1 cellular context compared by ENCODE assay signal in genomic region chr6:23584134-23584763, GRCh38.
TF ChIP-seq lines count a peak whose summit lies in the region.

No MANE protein-coding gene starts in this region.

TF ChIP-seq in HepG2, 621 proteins besides CTCF, POLR2A, EP300 and RAD21 (continued from another document and continues in another):
- TF ChIP-seq, protein P1, sequence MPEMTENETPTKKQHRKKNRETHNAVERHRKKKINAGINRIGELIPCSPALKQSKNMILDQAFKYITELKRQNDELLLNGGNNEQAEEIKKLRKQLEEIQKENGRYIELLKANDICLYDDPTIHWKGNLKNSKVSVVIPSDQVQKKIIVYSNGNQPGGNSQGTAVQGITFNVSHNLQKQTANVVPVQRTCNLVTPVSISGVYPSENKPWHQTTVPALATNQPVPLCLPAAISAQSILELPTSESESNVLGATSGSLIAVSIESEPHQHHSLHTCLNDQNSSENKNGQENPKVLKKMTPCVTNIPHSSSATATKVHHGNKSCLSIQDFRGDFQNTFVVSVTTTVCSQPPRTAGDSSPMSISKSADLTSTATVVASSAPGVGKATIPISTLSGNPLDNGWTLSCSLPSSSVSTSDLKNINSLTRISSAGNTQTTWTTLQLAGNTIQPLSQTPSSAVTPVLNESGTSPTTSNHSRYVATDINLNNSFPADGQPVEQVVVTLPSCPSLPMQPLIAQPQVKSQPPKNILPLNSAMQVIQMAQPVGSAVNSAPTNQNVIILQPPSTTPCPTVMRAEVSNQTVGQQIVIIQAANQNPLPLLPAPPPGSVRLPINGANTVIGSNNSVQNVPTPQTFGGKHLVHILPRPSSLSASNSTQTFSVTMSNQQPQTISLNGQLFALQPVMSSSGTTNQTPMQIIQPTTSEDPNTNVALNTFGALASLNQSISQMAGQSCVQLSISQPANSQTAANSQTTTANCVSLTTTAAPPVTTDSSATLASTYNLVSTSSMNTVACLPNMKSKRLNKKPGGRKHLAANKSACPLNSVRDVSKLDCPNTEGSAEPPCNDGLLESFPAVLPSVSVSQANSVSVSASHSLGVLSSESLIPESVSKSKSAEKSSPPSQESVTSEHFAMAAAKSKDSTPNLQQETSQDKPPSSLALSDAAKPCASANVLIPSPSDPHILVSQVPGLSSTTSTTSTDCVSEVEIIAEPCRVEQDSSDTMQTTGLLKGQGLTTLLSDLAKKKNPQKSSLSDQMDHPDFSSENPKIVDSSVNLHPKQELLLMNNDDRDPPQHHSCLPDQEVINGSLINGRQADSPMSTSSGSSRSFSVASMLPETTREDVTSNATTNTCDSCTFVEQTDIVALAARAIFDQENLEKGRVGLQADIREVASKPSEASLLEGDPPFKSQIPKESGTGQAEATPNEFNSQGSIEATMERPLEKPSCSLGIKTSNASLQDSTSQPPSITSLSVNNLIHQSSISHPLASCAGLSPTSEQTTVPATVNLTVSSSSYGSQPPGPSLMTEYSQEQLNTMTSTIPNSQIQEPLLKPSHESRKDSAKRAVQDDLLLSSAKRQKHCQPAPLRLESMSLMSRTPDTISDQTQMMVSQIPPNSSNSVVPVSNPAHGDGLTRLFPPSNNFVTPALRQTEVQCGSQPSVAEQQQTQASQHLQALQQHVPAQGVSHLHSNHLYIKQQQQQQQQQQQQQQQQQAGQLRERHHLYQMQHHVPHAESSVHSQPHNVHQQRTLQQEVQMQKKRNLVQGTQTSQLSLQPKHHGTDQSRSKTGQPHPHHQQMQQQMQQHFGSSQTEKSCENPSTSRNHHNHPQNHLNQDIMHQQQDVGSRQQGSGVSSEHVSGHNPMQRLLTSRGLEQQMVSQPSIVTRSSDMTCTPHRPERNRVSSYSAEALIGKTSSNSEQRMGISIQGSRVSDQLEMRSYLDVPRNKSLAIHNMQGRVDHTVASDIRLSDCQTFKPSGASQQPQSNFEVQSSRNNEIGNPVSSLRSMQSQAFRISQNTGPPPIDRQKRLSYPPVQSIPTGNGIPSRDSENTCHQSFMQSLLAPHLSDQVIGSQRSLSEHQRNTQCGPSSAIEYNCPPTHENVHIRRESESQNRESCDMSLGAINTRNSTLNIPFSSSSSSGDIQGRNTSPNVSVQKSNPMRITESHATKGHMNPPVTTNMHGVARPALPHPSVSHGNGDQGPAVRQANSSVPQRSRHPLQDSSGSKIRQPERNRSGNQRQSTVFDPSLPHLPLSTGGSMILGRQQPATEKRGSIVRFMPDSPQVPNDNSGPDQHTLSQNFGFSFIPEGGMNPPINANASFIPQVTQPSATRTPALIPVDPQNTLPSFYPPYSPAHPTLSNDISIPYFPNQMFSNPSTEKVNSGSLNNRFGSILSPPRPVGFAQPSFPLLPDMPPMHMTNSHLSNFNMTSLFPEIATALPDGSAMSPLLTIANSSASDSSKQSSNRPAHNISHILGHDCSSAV (CRISPR knock-in tag; IDR thresholded peaks at IDR 0.05; ENCODE audit: borderline replicate concordance): no peak
- TF ChIP-seq ISL2 (CRISPR knock-in tag; IDR thresholded peaks at IDR 0.05): no peak
- TF ChIP-seq ZFP37 (CRISPR knock-in tag; IDR thresholded peaks at IDR 0.05; ENCODE audit: borderline replicate concordance): no peak
- no peak for TF ChIP-seq NFKB2 (CRISPR knock-in tag; IDR thresholded peaks at IDR 0.05; ENCODE audit: borderline replicate concordance)
- TF ChIP-seq FIP1L1 (IDR thresholded peaks at IDR 0.05; ENCODE audit: borderline replicate concordance, insufficient read depth, low read depth, low read length): no peak
- TF ChIP-seq ZNF263 (CRISPR knock-in tag; IDR thresholded peaks at IDR 0.05): no peak
- no peak for TF ChIP-seq MTERF4 (CRISPR knock-in tag; IDR thresholded peaks at IDR 0.05)
- no peak for TF ChIP-seq ZNF740 (CRISPR knock-in tag; IDR thresholded peaks at IDR 0.05)
- peak; percentile 35; the same call in 1 of the 2 replicates for TF ChIP-seq MXD4 (CRISPR knock-in tag; IDR thresholded peaks at IDR 0.05)
- TF ChIP-seq, protein P2, sequence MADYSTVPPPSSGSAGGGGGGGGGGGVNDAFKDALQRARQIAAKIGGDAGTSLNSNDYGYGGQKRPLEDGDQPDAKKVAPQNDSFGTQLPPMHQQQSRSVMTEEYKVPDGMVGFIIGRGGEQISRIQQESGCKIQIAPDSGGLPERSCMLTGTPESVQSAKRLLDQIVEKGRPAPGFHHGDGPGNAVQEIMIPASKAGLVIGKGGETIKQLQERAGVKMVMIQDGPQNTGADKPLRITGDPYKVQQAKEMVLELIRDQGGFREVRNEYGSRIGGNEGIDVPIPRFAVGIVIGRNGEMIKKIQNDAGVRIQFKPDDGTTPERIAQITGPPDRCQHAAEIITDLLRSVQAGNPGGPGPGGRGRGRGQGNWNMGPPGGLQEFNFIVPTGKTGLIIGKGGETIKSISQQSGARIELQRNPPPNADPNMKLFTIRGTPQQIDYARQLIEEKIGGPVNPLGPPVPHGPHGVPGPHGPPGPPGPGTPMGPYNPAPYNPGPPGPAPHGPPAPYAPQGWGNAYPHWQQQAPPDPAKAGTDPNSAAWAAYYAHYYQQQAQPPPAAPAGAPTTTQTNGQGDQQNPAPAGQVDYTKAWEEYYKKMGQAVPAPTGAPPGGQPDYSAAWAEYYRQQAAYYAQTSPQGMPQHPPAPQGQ (CRISPR knock-in tag; IDR thresholded peaks at IDR 0.05; ENCODE audit: borderline replicate concordance): no peak
- TF ChIP-seq MBD4 (IDR thresholded peaks at IDR 0.05; ENCODE audit: borderline replicate concordance, low read length): no peak
- no peak for TF ChIP-seq ETV5 (CRISPR knock-in tag; IDR thresholded peaks at IDR 0.05; ENCODE audit: borderline replicate concordance)
- TF ChIP-seq IKZF5 (CRISPR knock-in tag; IDR thresholded peaks at IDR 0.05): no peak
- TF ChIP-seq ZNF44 (CRISPR knock-in tag; IDR thresholded peaks at IDR 0.05): no peak
- no peak for TF ChIP-seq ZSCAN12 (CRISPR knock-in tag; IDR thresholded peaks at IDR 0.05)
- no peak for TF ChIP-seq ZNF609 (CRISPR knock-in tag; IDR thresholded peaks at IDR 0.05; ENCODE audit: borderline replicate concordance)
- TF ChIP-seq, protein P3, sequence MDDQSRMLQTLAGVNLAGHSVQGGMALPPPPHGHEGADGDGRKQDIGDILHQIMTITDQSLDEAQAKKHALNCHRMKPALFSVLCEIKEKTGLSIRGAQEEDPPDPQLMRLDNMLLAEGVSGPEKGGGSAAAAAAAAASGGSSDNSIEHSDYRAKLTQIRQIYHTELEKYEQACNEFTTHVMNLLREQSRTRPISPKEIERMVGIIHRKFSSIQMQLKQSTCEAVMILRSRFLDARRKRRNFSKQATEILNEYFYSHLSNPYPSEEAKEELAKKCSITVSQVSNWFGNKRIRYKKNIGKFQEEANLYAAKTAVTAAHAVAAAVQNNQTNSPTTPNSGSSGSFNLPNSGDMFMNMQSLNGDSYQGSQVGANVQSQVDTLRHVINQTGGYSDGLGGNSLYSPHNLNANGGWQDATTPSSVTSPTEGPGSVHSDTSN (CRISPR knock-in tag; IDR thresholded peaks at IDR 0.05; ENCODE audit: borderline replicate concordance): no peak
- no peak for TF ChIP-seq AGO2 (optimal IDR thresholded peaks at IDR 0.05; ENCODE audit: low read depth, low read length)
- TF ChIP-seq MTA3 (CRISPR knock-in tag; IDR thresholded peaks at IDR 0.05): no peak
- TF ChIP-seq ZNF639 (CRISPR knock-in tag; conservative IDR thresholded peaks at IDR 0.05): no peak
- TF ChIP-seq ZNF552 (CRISPR knock-in tag; IDR thresholded peaks at IDR 0.05; ENCODE audit: borderline replicate concordance): no peak
